In the genomic region with DNA sequence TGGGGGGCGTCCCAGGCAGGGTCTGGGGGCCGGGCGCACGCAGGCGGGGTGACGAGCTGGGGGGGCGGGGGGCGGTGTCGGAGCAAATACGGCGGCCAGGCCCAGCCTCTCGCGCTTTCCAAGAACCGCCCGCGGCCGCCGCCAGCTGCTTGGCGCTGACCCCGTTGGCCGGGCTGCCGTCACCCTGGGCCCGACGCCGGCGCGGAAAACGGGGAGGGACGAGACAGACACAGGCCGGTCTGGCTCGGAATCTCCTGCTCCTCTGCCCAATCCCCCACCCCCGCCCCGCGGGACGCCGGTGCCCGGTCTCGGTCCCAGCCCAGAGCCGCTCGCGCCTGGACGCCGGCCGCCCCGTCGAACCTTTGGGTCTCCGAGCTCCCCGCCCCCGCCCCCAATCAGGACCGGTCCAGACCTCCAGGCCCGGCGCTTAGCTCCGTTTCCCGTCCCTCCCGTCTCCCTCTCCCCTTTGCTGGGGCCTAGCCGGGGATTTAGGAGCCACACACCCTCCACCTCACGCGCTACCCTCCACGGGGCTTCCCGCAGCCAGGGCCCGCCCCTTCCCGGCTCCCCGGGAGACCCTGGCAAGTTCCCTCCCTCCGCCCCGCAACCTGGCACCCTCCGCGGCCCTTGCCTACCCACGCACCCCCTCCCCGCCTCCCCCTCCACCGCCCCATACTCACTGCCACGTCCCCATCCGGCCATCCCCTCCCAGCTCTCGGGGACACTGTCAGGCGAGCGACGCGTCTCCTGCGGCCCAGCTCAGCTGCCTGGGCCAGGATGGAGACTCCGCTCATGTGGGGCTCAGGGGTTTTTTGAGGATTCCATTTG, we compare ENCODE assay signal across 9 cellular contexts. TPM values are rescaled to one million over a fixed set of nuclear protein-coding genes. Genes with fewer than 3 reads are reported as not detected.
DNase-seq lines count a peak whose midpoint lies in the region; ATAC-seq and TF ChIP-seq lines count a peak whose summit lies in the region.
"Had no signal": no experiment of that assay in that cellular context is flagged by ENCODE, and none has a peak within 500 bp of the region (broad histone marks: within the 10 kb centered on the region; RNA-seq: fewer than 3 reads in every experiment).

No MANE protein-coding gene starts in this region.

- peak overlapping the region; percentile 85 to 93 for H3K27ac ChIP-seq in ovary
- H3K27ac ChIP-seq: SK-N-MC had no signal

- H3K9me3 Mint-ChIP-seq in T-helper 2 cell treated with Interferon-gamma antibody and Interleukin-4, amounts not matched to agents 5 μg/mL and 100 μg/mL, for 36 hours = no peaks in the 10 kb centered on the region

- TF ChIP-seq CTCF in GM06990 (IDR thresholded peaks at IDR 0.05; ENCODE audit: insufficient read depth, low read length, poor library complexity, severe bottlenecking) (no peak), ovary (IDR thresholded peaks at IDR 0.05) (no peak)

- no peak for TF ChIP-seq POLR2A in ovary (IDR thresholded peaks at IDR 0.05)

- H3K4me3 ChIP-seq in GM06990 (replicated peaks; ENCODE audit: low read depth, low read length) = no peak overlapping the region
- H3K4me3 ChIP-seq in ovary = peak overlapping the region; percentile 0
- H3K4me3 ChIP-seq: SK-N-MC had no signal

- H3K4me1 Mint-ChIP-seq in T-helper 2 cell treated with Interferon-gamma antibody and Interleukin-4, amounts not matched to agents 5 μg/mL and 100 μg/mL, for 36 hours (ENCODE audit: low read depth) = peaks cover 2% of the 10 kb centered on the region

- intact Hi-C loops in head of caudate nucleus (cut with DNase I) = no loop called here
- intact Hi-C loops in ovary (cut with DNase I) = no loop called here

- in situ Hi-C loops in ACHN (cut with HindIII; ENCODE audit: low pct_ligation_motif_present, low pct_unique_long_range_greater_than_20kb, low sequenced_read_pairs) = no loop called here

- no peak for ATAC-seq in HG02759 (IDR thresholded peaks at IDR 0.05; ENCODE audit: unreplicated experiment)
- no peak for ATAC-seq in HG03097 (IDR thresholded peaks at IDR 0.05; ENCODE audit: low FRiP score, unreplicated experiment)
- ATAC-seq in GM19397 (IDR thresholded peaks at IDR 0.05; ENCODE audit: unreplicated experiment) = no peak

- TF ChIP-seq EP300 in ovary (IDR thresholded peaks at IDR 0.05) = no peak

- 3 to 4% (median 3%) methylated on average over 57 to 79 of the region's 79 CpGs for WGBS in ovary, 3 donors

- H3K27me3 Mint-ChIP-seq in T-helper 2 cell treated with Interferon-gamma antibody and Interleukin-4, amounts not matched to agents 5 μg/mL and 100 μg/mL, for 36 hours (ENCODE audit: low read depth) = peaks cover 4% of the 10 kb centered on the region

- H3K27ac Mint-ChIP-seq in T-helper 2 cell treated with Interferon-gamma antibody and Interleukin-4, amounts not matched to agents 5 μg/mL and 100 μg/mL, for 36 hours = peak overlapping the region; percentile 68

- H3K36me3 Mint-ChIP-seq in T-helper 2 cell treated with Interferon-gamma antibody and Interleukin-4, amounts not matched to agents 5 μg/mL and 100 μg/mL, for 36 hours (ENCODE audit: low read depth) = peaks cover 2% of the 10 kb centered on the region

- no peaks in the 10 kb centered on the region for H3K36me3 ChIP-seq in GM06990 (ENCODE audit: control insufficient read depth, insufficient read depth, low read length)
- no peaks in the 10 kb centered on the region for H3K36me3 ChIP-seq in ovary

- H3K27me3 ChIP-seq in GM06990 (replicated peaks; ENCODE audit: control insufficient read depth, insufficient read depth, low read length) (no peaks in the 10 kb centered on the region; the same call in 1 of the 2 replicates), ovary (no peaks in the 10 kb centered on the region)

- H3K4me1 ChIP-seq in ovary (ENCODE audit: insufficient read depth) = peaks cover 8% of the 10 kb centered on the region

- H3K4me3 Mint-ChIP-seq in T-helper 2 cell treated with Interferon-gamma antibody and Interleukin-4, amounts not matched to agents 5 μg/mL and 100 μg/mL, for 36 hours = no peak overlapping the region

- H3K9me3 ChIP-seq in ovary = no peaks in the 10 kb centered on the region

- DNase-seq in GM06990 (ENCODE audit: extremely low read depth, insufficient read length) (peak; percentile 15), head of caudate nucleus (peak in 33 of 42 donors; percentile 14 to 76 (median 50)), ovary (peak; percentile 78 to 91 (median 87)), ACHN (no peak)
- DNase-seq in T-helper 2 cell treated with Interferon-gamma antibody and Interleukin-4, amounts not matched to agents 5 μg/mL and 100 μg/mL, for 36 hours (ENCODE audit: low spot score) = no peak

RNA-seq across cellular contexts. Expression of a gene that starts 0.8 kb away (rescaled TPM):
- 100 to 1,000 TPM in 3 of 7 donors, 10 to 100 TPM in 4; 25.4 to 128 (median 84.8) TPM for total RNA-seq in ovary
- 10 to 100 TPM in 1 of 2 donors, under 1 TPM in 1; 0.88 to 32.9 TPM for polyA plus RNA-seq in ovary

RNA-seq across cellular contexts. Expression of a gene that starts 15.9 kb away (rescaled TPM):
- 100 to 1,000 TPM in 2 of 7 donors, 10 to 100 TPM in 5; 68.8 to 110 (median 81.6) TPM for total RNA-seq in ovary
- polyA plus RNA-seq in ovary = 10 to 100 TPM in 1 of 2 donors, 1 to 10 TPM in 1; 1.8 to 71.1 TPM

RNA-seq across cellular contexts. Expression of a gene that starts 27.6 kb away (rescaled TPM):
- 10 to 100 TPM; 12.8 to 28.0 (median 21.3) TPM for total RNA-seq in ovary
- 10 to 100 TPM; 30.1 to 34.5 TPM for polyA plus RNA-seq in ovary

RNA-seq across cellular contexts. Expression of a gene that starts 31.2 kb away (rescaled TPM):
- total RNA-seq in ovary = 1 to 10 TPM in 5 of 7 donors, under 1 TPM in 2; 0.33 to 3.2 (median 2.0) TPM
- 1 to 10 TPM in 1 of 2 donors, not detected in 1; 1.5 TPM for polyA plus RNA-seq in ovary

RNA-seq across cellular contexts. Expression of a gene that starts 56.5 kb away (rescaled TPM):
- 100 to 1,000 TPM in 6 of 7 donors, 10 to 100 TPM in 1; 91.9 to 119 (median 113) TPM for total RNA-seq in ovary
- polyA plus RNA-seq in ovary = 100 to 1,000 TPM in 1 of 2 donors, 10 to 100 TPM in 1; 72.3 to 107 TPM

Comparison
In these comparisons a context has a peak if more than half of its experiments do, and no peak if none do; other contexts are left out.
1. DNase-seq: peak in GM06990 (single experiment), head of caudate nucleus (33 of 42) and ovary (5 of 5); none in T-helper 2 cell treated with Interferon-gamma antibody and Interleukin-4, amounts not matched to agents 5 μg/mL and 100 μg/mL, for 36 hours (single experiment) and ACHN (single experiment).